In the genomic region with DNA sequence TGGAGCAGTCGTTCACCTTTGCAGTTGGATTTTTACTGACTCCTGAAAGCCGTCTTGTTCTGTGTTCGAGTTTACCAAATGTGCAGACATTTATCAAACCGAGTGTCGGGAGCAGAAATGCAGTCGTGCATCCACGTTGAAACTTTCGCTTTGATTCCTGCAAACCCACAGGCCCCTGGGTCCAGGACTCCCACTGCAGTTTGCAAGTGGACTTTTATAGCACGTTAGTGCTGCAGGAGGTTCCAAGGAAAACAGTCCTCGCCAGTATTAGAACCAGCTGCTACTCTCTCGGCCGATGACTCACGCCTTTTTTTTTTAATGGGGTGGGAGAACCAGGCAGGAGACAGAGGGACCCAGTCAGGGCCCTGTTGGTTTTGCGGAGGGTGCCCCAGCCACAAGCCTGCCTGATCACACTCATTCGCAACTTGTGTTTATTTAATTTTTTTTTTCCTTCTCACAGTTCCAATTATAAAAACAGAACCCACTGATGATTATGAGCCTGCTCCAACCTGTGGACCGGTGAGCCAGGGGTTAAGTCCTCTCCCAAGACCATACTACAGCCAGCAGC, we compare ENCODE assay signal across 1 cellular context.
TF ChIP-seq lines count a peak whose summit lies in the region.

No MANE protein-coding gene starts in this region.

TF ChIP-seq in GM23338, 12 proteins besides CTCF, POLR2A, EP300 and RAD21 (continued from another document):
- TF ChIP-seq, protein P1, sequence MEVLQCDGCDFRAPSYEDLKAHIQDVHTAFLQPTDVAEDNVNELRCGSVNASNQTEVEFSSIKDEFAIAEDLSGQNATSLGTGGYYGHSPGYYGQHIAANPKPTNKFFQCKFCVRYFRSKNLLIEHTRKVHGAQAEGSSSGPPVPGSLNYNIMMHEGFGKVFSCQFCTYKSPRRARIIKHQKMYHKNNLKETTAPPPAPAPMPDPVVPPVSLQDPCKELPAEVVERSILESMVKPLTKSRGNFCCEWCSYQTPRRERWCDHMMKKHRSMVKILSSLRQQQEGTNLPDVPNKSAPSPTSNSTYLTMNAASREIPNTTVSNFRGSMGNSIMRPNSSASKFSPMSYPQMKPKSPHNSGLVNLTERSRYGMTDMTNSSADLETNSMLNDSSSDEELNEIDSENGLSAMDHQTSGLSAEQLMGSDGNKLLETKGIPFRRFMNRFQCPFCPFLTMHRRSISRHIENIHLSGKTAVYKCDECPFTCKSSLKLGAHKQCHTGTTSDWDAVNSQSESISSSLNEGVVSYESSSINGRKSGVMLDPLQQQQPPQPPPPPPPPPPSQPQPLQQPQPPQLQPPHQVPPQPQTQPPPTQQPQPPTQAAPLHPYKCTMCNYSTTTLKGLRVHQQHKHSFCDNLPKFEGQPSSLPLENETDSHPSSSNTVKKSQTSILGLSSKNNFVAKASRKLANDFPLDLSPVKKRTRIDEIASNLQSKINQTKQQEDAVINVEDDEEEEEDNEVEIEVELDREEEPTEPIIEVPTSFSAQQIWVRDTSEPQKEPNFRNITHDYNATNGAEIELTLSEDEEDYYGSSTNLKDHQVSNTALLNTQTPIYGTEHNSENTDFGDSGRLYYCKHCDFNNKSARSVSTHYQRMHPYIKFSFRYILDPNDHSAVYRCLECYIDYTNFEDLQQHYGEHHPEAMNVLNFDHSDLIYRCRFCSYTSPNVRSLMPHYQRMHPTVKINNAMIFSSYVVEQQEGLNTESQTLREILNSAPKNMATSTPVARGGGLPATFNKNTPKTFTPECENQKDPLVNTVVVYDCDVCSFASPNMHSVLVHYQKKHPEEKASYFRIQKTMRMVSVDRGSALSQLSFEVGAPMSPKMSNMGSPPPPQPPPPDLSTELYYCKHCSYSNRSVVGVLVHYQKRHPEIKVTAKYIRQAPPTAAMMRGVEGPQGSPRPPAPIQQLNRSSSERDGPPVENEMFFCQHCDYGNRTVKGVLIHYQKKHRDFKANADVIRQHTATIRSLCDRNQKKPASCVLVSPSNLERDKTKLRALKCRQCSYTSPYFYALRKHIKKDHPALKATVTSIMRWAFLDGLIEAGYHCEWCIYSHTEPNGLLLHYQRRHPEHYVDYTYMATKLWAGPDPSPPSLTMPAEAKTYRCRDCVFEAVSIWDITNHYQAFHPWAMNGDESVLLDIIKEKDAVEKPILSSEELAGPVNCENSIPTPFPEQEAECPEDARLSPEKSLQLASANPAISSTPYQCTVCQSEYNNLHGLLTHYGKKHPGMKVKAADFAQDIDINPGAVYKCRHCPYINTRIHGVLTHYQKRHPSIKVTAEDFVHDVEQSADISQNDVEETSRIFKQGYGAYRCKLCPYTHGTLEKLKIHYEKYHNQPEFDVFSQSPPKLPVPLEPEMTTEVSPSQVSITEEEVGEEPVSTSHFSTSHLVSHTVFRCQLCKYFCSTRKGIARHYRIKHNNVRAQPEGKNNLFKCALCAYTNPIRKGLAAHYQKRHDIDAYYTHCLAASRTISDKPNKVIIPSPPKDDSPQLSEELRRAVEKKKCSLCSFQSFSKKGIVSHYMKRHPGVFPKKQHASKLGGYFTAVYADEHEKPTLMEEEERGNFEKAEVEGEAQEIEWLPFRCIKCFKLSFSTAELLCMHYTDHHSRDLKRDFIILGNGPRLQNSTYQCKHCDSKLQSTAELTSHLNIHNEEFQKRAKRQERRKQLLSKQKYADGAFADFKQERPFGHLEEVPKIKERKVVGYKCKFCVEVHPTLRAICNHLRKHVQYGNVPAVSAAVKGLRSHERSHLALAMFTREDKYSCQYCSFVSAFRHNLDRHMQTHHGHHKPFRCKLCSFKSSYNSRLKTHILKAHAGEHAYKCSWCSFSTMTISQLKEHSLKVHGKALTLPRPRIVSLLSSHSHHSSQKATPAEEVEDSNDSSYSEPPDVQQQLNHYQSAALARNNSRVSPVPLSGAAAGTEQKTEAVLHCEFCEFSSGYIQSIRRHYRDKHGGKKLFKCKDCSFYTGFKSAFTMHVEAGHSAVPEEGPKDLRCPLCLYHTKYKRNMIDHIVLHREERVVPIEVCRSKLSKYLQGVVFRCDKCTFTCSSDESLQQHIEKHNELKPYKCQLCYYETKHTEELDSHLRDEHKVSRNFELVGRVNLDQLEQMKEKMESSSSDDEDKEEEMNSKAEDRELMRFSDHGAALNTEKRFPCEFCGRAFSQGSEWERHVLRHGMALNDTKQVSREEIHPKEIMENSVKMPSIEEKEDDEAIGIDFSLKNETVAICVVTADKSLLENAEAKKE (CRISPR knock-in tag; IDR thresholded peaks at IDR 0.05), result no peak
- TF ChIP-seq STAT1 (IDR thresholded peaks at IDR 0.05; ENCODE audit: unreplicated experiment) (no peak), EZH2phosphoT487 (IDR thresholded peaks at IDR 0.05; ENCODE audit: unreplicated experiment) (no peak)
